1 cellular context compared by ENCODE assay signal in the genomic region with DNA sequence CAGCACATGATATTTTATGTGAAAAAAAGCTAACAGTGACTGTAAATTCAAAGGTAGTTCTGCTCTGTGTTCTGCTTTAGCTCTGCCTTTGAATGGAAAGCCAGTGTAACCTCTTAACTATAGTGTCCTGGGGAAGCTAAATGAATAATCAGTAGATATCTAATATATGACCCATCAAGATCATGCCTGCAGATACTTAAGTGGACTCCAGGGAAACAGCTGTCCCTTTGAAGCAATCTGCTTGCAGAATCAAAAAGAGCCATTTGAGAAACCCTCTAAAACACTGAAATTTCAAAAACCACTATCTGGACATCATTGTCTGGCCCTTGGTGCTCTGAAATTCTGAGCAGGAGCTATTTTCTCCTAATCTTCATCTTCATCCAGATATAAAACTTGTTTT.
TF ChIP-seq lines count a peak whose summit lies in the region.

No MANE protein-coding gene starts in this region.

TF ChIP-seq in GM23338, 12 proteins besides CTCF, POLR2A, EP300 and RAD21 (continued from another document):
- TF ChIP-seq, protein P1, sequence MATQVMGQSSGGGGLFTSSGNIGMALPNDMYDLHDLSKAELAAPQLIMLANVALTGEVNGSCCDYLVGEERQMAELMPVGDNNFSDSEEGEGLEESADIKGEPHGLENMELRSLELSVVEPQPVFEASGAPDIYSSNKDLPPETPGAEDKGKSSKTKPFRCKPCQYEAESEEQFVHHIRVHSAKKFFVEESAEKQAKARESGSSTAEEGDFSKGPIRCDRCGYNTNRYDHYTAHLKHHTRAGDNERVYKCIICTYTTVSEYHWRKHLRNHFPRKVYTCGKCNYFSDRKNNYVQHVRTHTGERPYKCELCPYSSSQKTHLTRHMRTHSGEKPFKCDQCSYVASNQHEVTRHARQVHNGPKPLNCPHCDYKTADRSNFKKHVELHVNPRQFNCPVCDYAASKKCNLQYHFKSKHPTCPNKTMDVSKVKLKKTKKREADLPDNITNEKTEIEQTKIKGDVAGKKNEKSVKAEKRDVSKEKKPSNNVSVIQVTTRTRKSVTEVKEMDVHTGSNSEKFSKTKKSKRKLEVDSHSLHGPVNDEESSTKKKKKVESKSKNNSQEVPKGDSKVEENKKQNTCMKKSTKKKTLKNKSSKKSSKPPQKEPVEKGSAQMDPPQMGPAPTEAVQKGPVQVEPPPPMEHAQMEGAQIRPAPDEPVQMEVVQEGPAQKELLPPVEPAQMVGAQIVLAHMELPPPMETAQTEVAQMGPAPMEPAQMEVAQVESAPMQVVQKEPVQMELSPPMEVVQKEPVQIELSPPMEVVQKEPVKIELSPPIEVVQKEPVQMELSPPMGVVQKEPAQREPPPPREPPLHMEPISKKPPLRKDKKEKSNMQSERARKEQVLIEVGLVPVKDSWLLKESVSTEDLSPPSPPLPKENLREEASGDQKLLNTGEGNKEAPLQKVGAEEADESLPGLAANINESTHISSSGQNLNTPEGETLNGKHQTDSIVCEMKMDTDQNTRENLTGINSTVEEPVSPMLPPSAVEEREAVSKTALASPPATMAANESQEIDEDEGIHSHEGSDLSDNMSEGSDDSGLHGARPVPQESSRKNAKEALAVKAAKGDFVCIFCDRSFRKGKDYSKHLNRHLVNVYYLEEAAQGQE (IDR thresholded peaks at IDR 0.05; ENCODE audit: unreplicated experiment), result no peak
- TF ChIP-seq STAT1 (IDR thresholded peaks at IDR 0.05; ENCODE audit: unreplicated experiment) (no peak), POLR2AphosphoS5 (IDR thresholded peaks at IDR 0.05; ENCODE audit: low read depth) (no peak), ZNF331 (CRISPR knock-in tag; IDR thresholded peaks at IDR 0.05; ENCODE audit: low read depth) (no peak), ZNF462 (CRISPR knock-in tag; IDR thresholded peaks at IDR 0.05) (no peak), NANOG (IDR thresholded peaks at IDR 0.05; ENCODE audit: borderline replicate concordance) (no peak), EZH2phosphoT487 (IDR thresholded peaks at IDR 0.05; ENCODE audit: unreplicated experiment) (no peak)
